8 cellular contexts compared by ENCODE assay signal in genomic region chr14:76386922-76387782, GRCh38. TPM values are rescaled to one million over a fixed set of nuclear protein-coding genes. Genes with fewer than 3 reads are reported as not detected.
DNase-seq lines count a peak whose midpoint lies in the region; ATAC-seq and TF ChIP-seq lines count a peak whose summit lies in the region.

No MANE protein-coding gene starts in this region.

- H3K27ac Mint-ChIP-seq in activated CD8-positive, alpha-beta T cell treated with anti-CD3 and anti-CD28 coated beads for 36 hours: no peak overlapping the region
- H3K27ac Mint-ChIP-seq in endothelial cell (ENCODE audit: unreplicated experiment): no peak overlapping the region

- no peaks in the 10 kb centered on the region for H3K36me3 Mint-ChIP-seq in activated CD8-positive, alpha-beta T cell treated with anti-CD3 and anti-CD28 coated beads for 36 hours (ENCODE audit: low read depth)
- H3K36me3 Mint-ChIP-seq in endothelial cell (ENCODE audit: low read depth, unreplicated experiment): no peaks in the 10 kb centered on the region

- no peaks in the 10 kb centered on the region for H3K9me3 Mint-ChIP-seq in activated CD8-positive, alpha-beta T cell treated with anti-CD3 and anti-CD28 coated beads for 36 hours
- H3K9me3 Mint-ChIP-seq in endothelial cell (ENCODE audit: unreplicated experiment): no peaks in the 10 kb centered on the region

- DNase-seq in ELR (ENCODE audit: low read depth) (peak; percentile 75), NCI-H748 treated with DMSO at 0.1 percent for 48 hours (lab: John Stamatoyannopoulos, UW) (peak; percentile 57), endothelial cell (ENCODE audit: low spot score) (peak; percentile 90), midbrain (lab: John Stamatoyannopoulos, UW) (peak; percentile 83)
- peak; percentile 77 for DNase-seq in activated CD8-positive, alpha-beta T cell treated with anti-CD3 and anti-CD28 coated beads for 36 hours
- peak; percentile 7 to 9 for DNase-seq in stimulated activated CD8-positive, alpha-beta memory T cell treated with anti-CD3 and anti-CD28 coated beads, Interleukin-4, amount 100 ng/mL, for 1 hour (ENCODE audit: low read depth in 2 of 2, low spot score in 1 of 2)

- CTCF ChIA-PET in activated CD8-positive, alpha-beta T cell treated with anti-CD3 and anti-CD28 coated beads for 36 hours (lab: Charles Lee): interaction anchor here (0.7 to 4.1 kb wide), 28 partner anchors 9 to 381 kb away, joined by 3 to 38 read pairs (median 4); no protein-coding TSS in a partner anchor

- POLR2A ChIA-PET in activated CD8-positive, alpha-beta T cell treated with anti-CD3 and anti-CD28 coated beads for 36 hours (lab: Charles Lee): no interaction called here

- intact Hi-C loops in activated CD8-positive, alpha-beta T cell treated with anti-CD3 and anti-CD28 coated beads for 36 hours (cut with micrococcal nuclease): loop anchor here (10.0 kb wide), 1 partner anchor 332 kb away; no protein-coding TSS in a partner anchor

- ATAC-seq in HG03378 (IDR thresholded peaks at IDR 0.05; ENCODE audit: unreplicated experiment): peak; percentile 58
- ATAC-seq in activated CD8-positive, alpha-beta T cell treated with anti-CD3 and anti-CD28 coated beads for 36 hours: peak; percentile 99
- ATAC-seq in GM18870 (IDR thresholded peaks at IDR 0.05; ENCODE audit: unreplicated experiment): no peak

- no peak overlapping the region for H3K4me3 Mint-ChIP-seq in activated CD8-positive, alpha-beta T cell treated with anti-CD3 and anti-CD28 coated beads for 36 hours
- H3K4me3 Mint-ChIP-seq in endothelial cell (ENCODE audit: unreplicated experiment): no peak overlapping the region

- peak; percentile 92 for TF ChIP-seq CTCF in activated CD8-positive, alpha-beta T cell treated with anti-CD3 and anti-CD28 coated beads for 36 hours (IDR thresholded peaks at IDR 0.05)
- peak; percentile 95 for TF ChIP-seq CTCF in endothelial cell (IDR thresholded peaks at IDR 0.05; ENCODE audit: unreplicated experiment)

- H3K27me3 Mint-ChIP-seq in activated CD8-positive, alpha-beta T cell treated with anti-CD3 and anti-CD28 coated beads for 36 hours: peaks cover 32% of the 10 kb centered on the region
- peaks cover 3% of the 10 kb centered on the region for H3K27me3 Mint-ChIP-seq in endothelial cell (ENCODE audit: unreplicated experiment)

- no peaks in the 10 kb centered on the region for H3K4me1 Mint-ChIP-seq in activated CD8-positive, alpha-beta T cell treated with anti-CD3 and anti-CD28 coated beads for 36 hours (ENCODE audit: low read depth)
- H3K4me1 Mint-ChIP-seq in endothelial cell (ENCODE audit: unreplicated experiment): no peaks in the 10 kb centered on the region

RNA-seq across cellular contexts. Expression of gene ESRRB, which starts 11.2 kb away (rescaled TPM):
- under 1 TPM; 0.18 to 0.27 TPM for total RNA-seq in activated CD8-positive, alpha-beta T cell treated with anti-CD3 and anti-CD28 coated beads for 36 hours
- 0.08 TPM for total RNA-seq in endothelial cell (ENCODE audit: unreplicated experiment)

Comparison
In these comparisons a context has a peak if more than half of its experiments do, and no peak if none do; other contexts are left out.
1. DNase-seq: peak in every context shown above with its lines; median percentile 90 in endothelial cell; 83 in midbrain; 77 in activated CD8-positive, alpha-beta T cell treated with anti-CD3 and anti-CD28 coated beads for 36 hours; 75 in ELR; 57 in NCI-H748 treated with DMSO at 0.1 percent for 48 hours; 8 in stimulated activated CD8-positive, alpha-beta memory T cell treated with anti-CD3 and anti-CD28 coated beads, Interleukin-4, amount 100 ng/mL, for 1 hour.